8 cellular contexts compared by ENCODE assay signal in the genomic region with DNA sequence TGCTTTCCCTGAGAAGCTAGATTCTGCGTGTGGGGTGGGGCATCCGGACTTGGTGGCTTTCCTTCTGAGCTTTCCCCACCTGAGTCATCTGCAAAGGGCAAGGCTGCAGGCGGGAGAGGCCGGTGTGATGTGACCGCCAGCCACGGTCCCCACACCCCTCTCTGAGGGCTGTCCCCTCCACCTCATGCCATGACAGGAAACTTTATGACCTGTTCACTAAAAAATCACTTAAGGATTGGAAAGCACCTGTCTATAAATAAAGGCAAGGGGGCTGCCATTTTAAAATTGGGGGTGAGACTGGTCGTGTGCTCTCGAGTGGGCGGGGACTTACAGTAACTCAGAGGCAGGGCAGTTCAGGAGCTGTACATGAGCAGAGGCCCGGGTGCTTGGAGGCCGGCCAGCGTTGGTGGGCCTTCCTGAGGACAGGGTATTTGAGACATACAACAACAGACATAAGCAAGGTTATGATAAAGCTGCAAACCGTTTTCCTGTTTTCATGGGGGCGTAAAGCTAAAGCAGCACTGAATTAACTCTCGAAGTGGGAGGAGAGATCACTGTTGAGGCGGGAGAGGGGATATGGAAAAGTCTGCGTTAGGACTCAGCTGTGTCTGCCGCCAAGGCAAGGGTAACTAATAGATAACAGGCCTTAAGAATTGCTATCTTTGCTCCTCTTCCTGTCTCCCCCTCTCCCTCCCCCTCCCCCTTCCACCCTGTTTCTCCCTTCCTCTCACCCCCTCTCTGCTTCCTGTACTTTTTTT. TPM values are rescaled to one million over a fixed set of nuclear protein-coding genes. Genes with fewer than 3 reads are reported as not detected.
A peak's percentile ranks its signal among the peaks of the same experiment; 100 is the strongest.
DNase-seq lines count a peak whose midpoint lies in the region; ATAC-seq, FAIRE-seq and TF ChIP-seq lines count a peak whose summit lies in the region.

No MANE protein-coding gene starts in this region.

- FAIRE-seq in HTR-8/SVneo (lab: Jason Lieb, UNC) (no peak), pancreas (lab: Jason Lieb, UNC) (no peak)

- DNase-seq in AG04450 (ENCODE audit: low read depth, low spot score), result no peak
- DNase-seq in HTR-8/SVneo (ENCODE audit: insufficient read length, low spot score), result peak; percentile 84
- peak; percentile 94 for DNase-seq in activated CD4-positive, alpha-beta memory T cell treated with anti-CD3 and anti-CD28 coated beads for 36 hours
- peak; percentile 52 to 67 (median 67) for DNase-seq in effector memory CD8-positive, alpha-beta T cell
- DNase-seq in pancreas, result no peak
- peak; percentile 74 to 78 for DNase-seq in aorta
- DNase-seq in NCI-H526 treated with DMSO at 0.1 percent for 48 hours (lab: John Stamatoyannopoulos, UW), result no peak

- WGBS in pancreas, 2 donors, result 58 to 70% methylated on average over 18 of the region's 18 CpGs
- 58 to 66% methylated on average over 18 of the region's 18 CpGs for WGBS in aorta, 2 donors

- no peaks in the 10 kb centered on the region; the same call in 1 of the 2 replicates for H3K9me3 ChIP-seq in AG04450 (ENCODE audit: control insufficient read depth, insufficient read depth, low read length)
- H3K9me3 ChIP-seq in pancreas, result no peaks in the 10 kb centered on the region
- no peaks in the 10 kb centered on the region for H3K9me3 ChIP-seq in aorta (ENCODE audit: control insufficient read depth, low read length)

- TF ChIP-seq CTCF in AG04450 (IDR thresholded peaks at IDR 0.05; ENCODE audit: low read depth, low read length) (no peak), pancreas (IDR thresholded peaks at IDR 0.05) (no peak)

- H3K4me1 ChIP-seq in pancreas (peaks cover 0 to 16% (median 4%) of the 10 kb centered on the region in 3 donors), aorta (ENCODE audit: control insufficient read depth in 1 of 2, insufficient read depth in 2 of 2, low read length in 2 of 2) (no peaks in the 10 kb centered on the region)

- peak overlapping the region; percentile 91 for H3K4me3 Mint-ChIP-seq in activated CD4-positive, alpha-beta memory T cell treated with anti-CD3 and anti-CD28 coated beads for 36 hours
- H3K4me3 Mint-ChIP-seq in effector memory CD8-positive, alpha-beta T cell, result peak overlapping the region; percentile 72 to 81

- H3K27me3 ChIP-seq in AG04450 (ENCODE audit: control insufficient read depth, insufficient read depth, low read length), result no peaks in the 10 kb centered on the region
- H3K27me3 ChIP-seq in pancreas, result no peaks in the 10 kb centered on the region
- H3K27me3 ChIP-seq in aorta (ENCODE audit: control insufficient read depth in 1 of 2, insufficient read depth in 2 of 2, low read length in 1 of 2), result no peaks in the 10 kb centered on the region

- H3K4me1 Mint-ChIP-seq in activated CD4-positive, alpha-beta memory T cell treated with anti-CD3 and anti-CD28 coated beads for 36 hours (ENCODE audit: low read depth), result peaks cover 89% of the 10 kb centered on the region
- H3K4me1 Mint-ChIP-seq in effector memory CD8-positive, alpha-beta T cell (ENCODE audit: low read depth in 2 of 2), result peaks cover 74 to 76% of the 10 kb centered on the region in 2 donors

- H3K36me3 ChIP-seq in pancreas (no peaks in the 10 kb centered on the region), aorta (ENCODE audit: control insufficient read depth in 1 of 2, insufficient read depth in 2 of 2, low read length in 1 of 2) (no peaks in the 10 kb centered on the region)

- peaks cover 4% of the 10 kb centered on the region for H3K9me3 Mint-ChIP-seq in activated CD4-positive, alpha-beta memory T cell treated with anti-CD3 and anti-CD28 coated beads for 36 hours
- no peaks in the 10 kb centered on the region for H3K9me3 Mint-ChIP-seq in effector memory CD8-positive, alpha-beta T cell

- intact Hi-C loops in activated CD4-positive, alpha-beta memory T cell treated with anti-CD3 and anti-CD28 coated beads for 36 hours (cut with micrococcal nuclease), result loop anchor here (1.0 to 2.0 kb wide), 5 partner anchors 19 to 211 kb away; partner anchors contain the start of gene RIPK1
- intact Hi-C loops in pancreas (cut with DNase I) (no loop called here), aorta (cut with DNase I) (no loop called here)

- no peaks in the 10 kb centered on the region for H3K27me3 Mint-ChIP-seq in activated CD4-positive, alpha-beta memory T cell treated with anti-CD3 and anti-CD28 coated beads for 36 hours
- H3K27me3 Mint-ChIP-seq in effector memory CD8-positive, alpha-beta T cell, result no peaks in the 10 kb centered on the region

- POLR2A ChIA-PET in AG04450 (lab: Yijun Ruan, JAX), result no interaction called here
- POLR2A ChIA-PET in activated CD4-positive, alpha-beta memory T cell treated with anti-CD3 and anti-CD28 coated beads for 36 hours (lab: Charles Lee), result interaction anchor here (0.6 to 2.6 kb wide), 13 partner anchors 8 to 132 kb away, joined by 3 to 28 read pairs (median 6); partner anchors contain the start of gene SERPINB1

- peaks cover 4% of the 10 kb centered on the region for H3K36me3 Mint-ChIP-seq in activated CD4-positive, alpha-beta memory T cell treated with anti-CD3 and anti-CD28 coated beads for 36 hours
- H3K36me3 Mint-ChIP-seq in effector memory CD8-positive, alpha-beta T cell (ENCODE audit: insufficient read depth), result peaks cover 21% of the 10 kb centered on the region

- H3K27ac ChIP-seq in AG04450 (ENCODE audit: low read depth, low read length), result peak overlapping the region; percentile 47
- H3K27ac ChIP-seq in pancreas, result peak overlapping the region in 1 of 4 donors; percentile 55
- no peak overlapping the region for H3K27ac ChIP-seq in aorta (ENCODE audit: low read depth in 1 of 2, low read length in 2 of 2)

- H3K4me3 ChIP-seq in AG04450 (ENCODE audit: low read depth, low read length) (no peak overlapping the region), pancreas (no peak overlapping the region), aorta (ENCODE audit: low read length in 2 of 2) (no peak overlapping the region)

- peak; percentile 51 for ATAC-seq in GM19455 (IDR thresholded peaks at IDR 0.05; ENCODE audit: unreplicated experiment)
- peak; percentile 56 for ATAC-seq in effector memory CD8-positive, alpha-beta T cell (replicated peaks)
- ATAC-seq in pancreas, result peak in 3 of 4 donors; percentile 10 to 20 (median 13)
- peak; percentile 53 for ATAC-seq in aorta (ENCODE audit: low FRiP score)

- H3K27ac Mint-ChIP-seq in activated CD4-positive, alpha-beta memory T cell treated with anti-CD3 and anti-CD28 coated beads for 36 hours, result peak overlapping the region; percentile 100
- peak overlapping the region; percentile 93 to 99 for H3K27ac Mint-ChIP-seq in effector memory CD8-positive, alpha-beta T cell

- CTCF ChIA-PET in AG04450 (lab: Charles Lee), result interaction anchor here (0.7 to 2.1 kb wide), 5 partner anchors 12 to 120 kb away, joined by 3 to 9 read pairs (median 4); no protein-coding TSS in a partner anchor
- CTCF ChIA-PET in activated CD4-positive, alpha-beta memory T cell treated with anti-CD3 and anti-CD28 coated beads for 36 hours (lab: Charles Lee), result interaction anchor here (0.9 to 2.5 kb wide), 12 partner anchors 11 to 132 kb away, joined by 3 to 20 read pairs (median 4); partner anchors contain the start of gene SERPINB1

RNA-seq across cellular contexts. Expression of gene SERPINB1, which starts 16.1 kb away (rescaled TPM):
- 17.7 and 22.4 TPM in 2 replicates for polyA plus RNA-seq in AG04450 (2011; rRNA removed)
- polyA minus RNA-seq in AG04450 (2011; rRNA and poly(A)+ RNA removed), result 7.1 and 8.9 TPM in 2 replicates
- total RNA-seq in activated CD4-positive, alpha-beta memory T cell treated with anti-CD3 and anti-CD28 coated beads for 36 hours, result 100 to 1,000 TPM; 164 to 169 TPM
- total RNA-seq in pancreas, result 100 to 1,000 TPM in 5 of 6 donors, 10 to 100 TPM in 1; 94.1 to 285 (median 190) TPM
- polyA plus RNA-seq in pancreas, result 10 to 100 TPM; 68.1 to 75.8 TPM
- total RNA-seq in aorta, result 10 to 100 TPM; 42.8 to 46.6 TPM
- 10 to 100 TPM; 30.2 to 59.5 TPM for polyA plus RNA-seq in aorta

RNA-seq across cellular contexts. Expression of gene SERPINB9, which starts 45.4 kb away (rescaled TPM):
- polyA plus RNA-seq in AG04450 (2011; rRNA removed) (4.3 and 5.0 TPM in 2 replicates), pancreas (1 to 10 TPM; 1.2 to 1.4 TPM), aorta (1 to 10 TPM; 4.9 to 5.4 TPM)
- 4.4 and 6.6 TPM in 2 replicates for polyA minus RNA-seq in AG04450 (2011; rRNA and poly(A)+ RNA removed)
- total RNA-seq in activated CD4-positive, alpha-beta memory T cell treated with anti-CD3 and anti-CD28 coated beads for 36 hours, result 10 to 100 TPM; 69.9 to 72.6 TPM
- total RNA-seq in pancreas (1 to 10 TPM in 4 of 6 donors, under 1 TPM in 2; 0.65 to 4.8 (median 1.4) TPM), aorta (10 to 100 TPM; 11.5 to 14.5 TPM)

Comparison
In these comparisons a context has a peak if more than half of its experiments do, and no peak if none do; other contexts are left out.
1. DNase-seq: peak in HTR-8/SVneo (single experiment), activated CD4-positive, alpha-beta memory T cell treated with anti-CD3 and anti-CD28 coated beads for 36 hours (single experiment), effector memory CD8-positive, alpha-beta T cell (3 of 3) and aorta (2 of 2); none in AG04450 (single experiment), pancreas (0 of 6) and NCI-H526 treated with DMSO at 0.1 percent for 48 hours (single experiment).
2. RNA of gene SERPINB9, which starts 45.4 kb away (total RNA-seq): 69.9 to 72.6 TPM in activated CD4-positive, alpha-beta memory T cell treated with anti-CD3 and anti-CD28 coated beads for 36 hours; 11.5 to 14.5 TPM in aorta and 0.65 to 4.8 TPM in pancreas; every median in the first group is over 4 times any median in the second.
3. Peak in every context shown above with its lines, with median percentiles within 50 percentile points of each other: ATAC-seq.